Comparison of ENCODE assay signal across 18 cellular contexts in the genomic region with DNA sequence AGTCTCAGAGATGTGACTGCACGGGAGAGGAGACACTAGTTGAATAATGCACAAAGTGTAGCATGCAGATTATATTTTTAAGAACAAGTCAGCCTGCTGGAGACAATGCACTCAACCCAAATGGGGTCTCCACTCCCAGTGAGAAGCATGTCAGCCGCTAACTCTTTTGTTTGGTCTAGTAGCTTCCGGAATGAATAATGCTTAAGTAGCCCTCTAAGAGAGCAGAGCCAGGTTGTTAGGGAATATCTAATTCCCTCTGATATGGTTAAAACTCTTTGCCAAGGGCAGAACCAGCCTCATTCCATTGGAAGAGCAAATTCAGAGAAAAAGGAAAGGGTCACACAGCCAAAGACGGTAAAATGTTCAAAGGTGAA.
DNase-seq lines count a peak whose midpoint lies in the region; ATAC-seq lines count a peak whose summit lies in the region.
"Had no signal": no experiment of that assay in that cellular context is flagged by ENCODE, and none has a peak within 500 bp of the region (broad histone marks: within the 10 kb centered on the region; RNA-seq: fewer than 3 reads in every experiment).

No MANE protein-coding gene starts in this region.

- peaks cover 94% of the 10 kb centered on the region for H3K4me1 ChIP-seq in BLaER1
- H3K4me1 ChIP-seq in CD4-positive, alpha-beta memory T cell (ENCODE audit: insufficient read depth, low read length): peaks cover 89% of the 10 kb centered on the region
- peaks cover 19% of the 10 kb centered on the region for H3K4me1 ChIP-seq in GM23248 (ENCODE audit: insufficient read depth)

- no peaks in the 10 kb centered on the region for H3K9me3 Mint-ChIP-seq in CD4-positive, alpha-beta memory T cell
- no peaks in the 10 kb centered on the region for H3K9me3 Mint-ChIP-seq in immature natural killer cell

- peaks cover 100% of the 10 kb centered on the region for H4K20me1 ChIP-seq in BLaER1
- no peaks in the 10 kb centered on the region for H4K20me1 ChIP-seq in GM23248 (ENCODE audit: insufficient read depth)

- no peaks in the 10 kb centered on the region for H3K9me2 ChIP-seq in GM23248 (ENCODE audit: insufficient read depth)

- WGBS in GM23248 (ENCODE audit: low coverage in 1 of 2, low lambda C conversion rate in 2 of 2, missing lambda C conversion rate in 2 of 2), 2 experiments: 73 to 79% methylated on average over 4 of the region's 4 CpGs

- no peak overlapping the region for H2AFZ ChIP-seq in GM23248
- H2AFZ ChIP-seq: PC-9 had no signal

- no peaks in the 10 kb centered on the region for H3K27me3 Mint-ChIP-seq in CD4-positive, alpha-beta memory T cell
- H3K27me3 Mint-ChIP-seq in T-helper 17 cell (no peaks in the 10 kb centered on the region), immature natural killer cell (ENCODE audit: low read depth in 3 of 3) (peaks cover 0 to 5% (median 0%) of the 10 kb centered on the region in 3 donors)

- peaks cover 22% of the 10 kb centered on the region for H3F3A ChIP-seq in GM23248 (ENCODE audit: insufficient read depth)

- H3K36me3 Mint-ChIP-seq in CD4-positive, alpha-beta memory T cell: peaks cover 82 to 90% of the 10 kb centered on the region in 2 donors
- H3K36me3 Mint-ChIP-seq in T-helper 17 cell (ENCODE audit: low read depth) (peaks cover 15% of the 10 kb centered on the region), immature natural killer cell (peaks cover 19 to 27% (median 24%) of the 10 kb centered on the region in 3 donors)

- peak overlapping the region; percentile 95 to 100 (median 98) for H3K27ac Mint-ChIP-seq in CD4-positive, alpha-beta memory T cell
- H3K27ac Mint-ChIP-seq in T-helper 17 cell (peak overlapping the region; percentile 100), immature natural killer cell (peak overlapping the region; percentile 29 to 98 (median 80))

- POLR2A ChIA-PET in CD4-positive, alpha-beta memory T cell (lab: Charles Lee; ENCODE audit: partially characterized antibody): interaction anchor here (0.7 to 42.8 kb wide), 15 partner anchors 2 to 866 kb away, joined by 3 to 1528 read pairs (median 5); a partner anchor contains a TSS

- H3K4me1 Mint-ChIP-seq in CD4-positive, alpha-beta memory T cell: peaks cover 52 to 97% (median 63%) of the 10 kb centered on the region in 4 donors
- H3K4me1 Mint-ChIP-seq in T-helper 17 cell: peaks cover 54% of the 10 kb centered on the region
- H3K4me1 Mint-ChIP-seq in immature natural killer cell: peaks cover 72 to 85% of the 10 kb centered on the region in 2 donors

- H3K9ac ChIP-seq in BLaER1: no peak overlapping the region
- no peak overlapping the region for H3K9ac ChIP-seq in GM23248
- H3K9ac ChIP-seq: KMS-11 had no signal

- no peaks in the 10 kb centered on the region for H3K79me2 ChIP-seq in GM23248 (ENCODE audit: insufficient read depth)

- intact Hi-C loops in CD4-positive, alpha-beta memory T cell (cut with micrococcal nuclease): loop anchor here (1.0 kb wide), 1 partner anchor 48 kb away; no protein-coding TSS in a partner anchor

- no peak overlapping the region for H3K4me3 ChIP-seq in BLaER1
- peak overlapping the region; percentile 42 to 49 for H3K4me3 ChIP-seq in CD4-positive, alpha-beta memory T cell (ENCODE audit: low read length in 2 of 2)
- no peak overlapping the region for H3K4me3 ChIP-seq in GM23248
- H3K4me3 ChIP-seq: esophagus muscularis mucosa, mucosa of descending colon, PC-9 had no signal

- H3K4me3 Mint-ChIP-seq in CD4-positive, alpha-beta memory T cell: peak overlapping the region; percentile 76 to 92 (median 89)
- H3K4me3 Mint-ChIP-seq in T-helper 17 cell: peak overlapping the region; percentile 85
- peak overlapping the region in 1 of 5 donors; percentile 79 for H3K4me3 Mint-ChIP-seq in immature natural killer cell

- H3K27ac ChIP-seq in BLaER1 (no peak overlapping the region), GM23248 (no peak overlapping the region)
- H3K27ac ChIP-seq in CD4-positive, alpha-beta memory T cell (ENCODE audit: low read depth, low read length): peak overlapping the region; percentile 76
- H3K27ac ChIP-seq: esophagus muscularis mucosa, KMS-11, PC-9 had no signal

- H3K9me3 ChIP-seq in BLaER1: no peaks in the 10 kb centered on the region
- H3K9me3 ChIP-seq in CD4-positive, alpha-beta memory T cell (ENCODE audit: control insufficient read depth in 1 of 2, low read length in 2 of 2): no peaks in the 10 kb centered on the region
- H3K9me3 ChIP-seq in T-helper 17 cell (ENCODE audit: control insufficient read depth, low read length, poor library complexity, severe bottlenecking): no peaks in the 10 kb centered on the region
- H3K9me3 ChIP-seq in GM23248 (ENCODE audit: low read depth): no peaks in the 10 kb centered on the region
- H3K9me3 ChIP-seq: esophagus muscularis mucosa, heart left ventricle, mucosa of descending colon had no signal

- H3K4me2 ChIP-seq in BLaER1 (0 out of 2 replicates have a peak overlapping the region, but pooled peaks have one; percentile 22), GM23248 (ENCODE audit: unreplicated experiment) (no peak overlapping the region)
- H3K4me2 ChIP-seq: KMS-11, PC-9 had no signal

- H3K27me3 ChIP-seq in BLaER1 (no peaks in the 10 kb centered on the region), GM23248 (replicated peaks; ENCODE audit: insufficient read depth) (no peaks in the 10 kb centered on the region; the same call in 1 of the 2 replicates)
- H3K27me3 ChIP-seq in CD4-positive, alpha-beta memory T cell (ENCODE audit: insufficient read depth, low read length): no peaks in the 10 kb centered on the region
- H3K27me3 ChIP-seq: esophagus muscularis mucosa, heart left ventricle had no signal

- ATAC-seq in T-helper 17 cell (no peak), GM21423 (IDR thresholded peaks at IDR 0.05; ENCODE audit: unreplicated experiment) (no peak)
- ATAC-seq: heart left ventricle, mucosa of descending colon, SK-N-SH treated with all-trans-retinoic acid at 6 μM for 48 hours had no signal

- CTCF ChIA-PET in CD4-positive, alpha-beta memory T cell (lab: Charles Lee; ENCODE audit: partially characterized antibody): interaction anchor here (1.1 to 1.8 kb wide), 5 partner anchors 10 to 61 kb away, joined by 3 to 6 read pairs (median 4); no protein-coding TSS in a partner anchor

- in situ Hi-C loops in GM23248 (cut with MboI): no loop called here

- H3K36me3 ChIP-seq in BLaER1 (peaks cover 100% of the 10 kb centered on the region), GM23248 (ENCODE audit: low read depth) (no peaks in the 10 kb centered on the region)
- peaks cover 39% of the 10 kb centered on the region for H3K36me3 ChIP-seq in CD4-positive, alpha-beta memory T cell (ENCODE audit: insufficient read depth, low read length)
- H3K36me3 ChIP-seq: esophagus muscularis mucosa, heart left ventricle had no signal

- DNase-seq in CD4-positive, alpha-beta memory T cell: no peak
- DNase-seq in T-helper 17 cell (no peak), immature natural killer cell (no peak), epidermal melanocyte (ENCODE audit: insufficient read length, low spot score) (no peak), KG1 (lab: John Stamatoyannopoulos, UW) (no peak), GM23248 (no peak)
- DNase-seq: activated CD8-positive, alpha-beta memory T cell treated with anti-CD3 and anti-CD28 coated beads, Interleukin-2, amount 50 U/mL, for 48 hours; cortex of kidney; heart left ventricle; mucosa of descending colon; NCI-H1417; PC-9; posterior cingulate gyrus had no signal

Comparison
In these comparisons a context has a peak if more than half of its experiments do, and no peak if none do; other contexts are left out.
1. H3K4me3 ChIP-seq: peak in CD4-positive, alpha-beta memory T cell (2 of 2); none in BLaER1 (single experiment) and GM23248 (single experiment).
2. Peak in every context shown above with its lines, with median percentiles within 50 percentile points of each other: H3K27ac Mint-ChIP-seq.